8 cellular contexts compared by ENCODE assay signal in genomic region chr10:24947304-24948097, GRCh38. TPM values are rescaled to one million over a fixed set of nuclear protein-coding genes. Genes with fewer than 3 reads are reported as not detected.
DNase-seq lines count a peak whose midpoint lies in the region; ATAC-seq, FAIRE-seq and TF ChIP-seq lines count a peak whose summit lies in the region.

No MANE protein-coding gene starts in this region.

- ATAC-seq in GM18520 (IDR thresholded peaks at IDR 0.05; ENCODE audit: unreplicated experiment) (peak; percentile 57), HG02981 (IDR thresholded peaks at IDR 0.05; ENCODE audit: unreplicated experiment) (peak; percentile 59)

- in situ Hi-C loops in brain microvascular endothelial cell (cut with HindIII; ENCODE audit: low pct_ligation_motif_present, low sequenced_read_pairs), result no loop called here

- no peak overlapping the region for H3K4me3 ChIP-seq in brain microvascular endothelial cell (ENCODE audit: low read depth, low read length)

- H3K27me3 ChIP-seq in brain microvascular endothelial cell (replicated peaks), result no peaks in the 10 kb centered on the region

- H3K36me3 ChIP-seq in brain microvascular endothelial cell (replicated peaks), result no peaks in the 10 kb centered on the region

- TF ChIP-seq CTCF in brain microvascular endothelial cell (IDR thresholded peaks at IDR 0.05; ENCODE audit: low read depth, low read length, missing control alignments), result no peak

- DNase-seq in brain microvascular endothelial cell, result peak; percentile 32
- peak; percentile 26 for DNase-seq in renal cortical epithelial cell (ENCODE audit: low read depth)
- DNase-seq in NCI-H345 treated with DMSO at 0.1 percent for 48 hours (lab: John Stamatoyannopoulos, UW; ENCODE audit: unreplicated experiment), result no peak
- no peak for DNase-seq in NCI-H187 treated with DMSO at 0.1 percent for 48 hours (lab: John Stamatoyannopoulos, UW)
- no peak for DNase-seq in GM19239 (ENCODE audit: insufficient read length, low spot score)
- no peak for DNase-seq in NCI-H226

- H3K27ac ChIP-seq in brain microvascular endothelial cell, result no peak overlapping the region

- no peak for FAIRE-seq in GM19239 (lab: Jason Lieb, UNC)

RNA-seq across cellular contexts. Expression of gene PRTFDC1, which starts 4.9 kb away (rescaled TPM):
- total RNA-seq in renal cortical epithelial cell, result 12.2 and 13.7 TPM in 2 replicates

Comparison
In these comparisons a context has a peak if more than half of its experiments do, and no peak if none do; other contexts are left out.
1. DNase-seq: peak in brain microvascular endothelial cell (single experiment) and renal cortical epithelial cell (single experiment); none in NCI-H345 treated with DMSO at 0.1 percent for 48 hours (single experiment), NCI-H187 treated with DMSO at 0.1 percent for 48 hours (single experiment), GM19239 (single experiment) and NCI-H226 (single experiment).